Comparison of ENCODE assay signal across 17 cellular contexts in the genomic region with DNA sequence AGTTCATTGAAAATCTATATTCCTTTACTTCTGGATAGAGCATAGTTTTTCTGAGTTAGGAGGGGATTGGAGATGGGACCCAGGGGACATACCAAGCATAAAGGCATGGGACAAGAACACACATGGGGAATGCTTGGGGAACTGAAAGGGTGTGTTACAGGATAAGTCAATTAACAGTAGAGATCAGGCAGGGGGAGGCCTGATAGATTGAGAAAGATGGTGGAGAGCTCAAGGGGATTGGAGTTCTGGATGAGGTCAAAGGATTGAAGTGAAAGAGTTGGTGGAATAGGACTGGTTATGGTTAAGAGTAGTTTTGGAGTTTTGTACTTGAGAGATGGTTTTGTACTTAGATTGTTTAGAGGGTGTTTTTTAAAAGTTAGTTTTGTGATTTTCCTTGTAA. TPM values are rescaled to one million over a fixed set of nuclear protein-coding genes. Genes with fewer than 3 reads are reported as not detected.
A peak's percentile ranks its signal among the peaks of the same experiment; 100 is the strongest.
DNase-seq lines count a peak whose midpoint lies in the region; ATAC-seq, FAIRE-seq and TF ChIP-seq lines count a peak whose summit lies in the region.
"Had no signal": no experiment of that assay in that cellular context is flagged by ENCODE, and none has a peak within 500 bp of the region (broad histone marks: within the 10 kb centered on the region; RNA-seq: fewer than 3 reads in every experiment).

No MANE protein-coding gene starts in this region.

- H3K27ac Mint-ChIP-seq in WTC11 (peak overlapping the region; percentile 6), osteocyte (ENCODE audit: unreplicated experiment) (peak overlapping the region; percentile 1)

- TF ChIP-seq POLR2A in HepG2 (IDR thresholded peaks at IDR 0.05; ENCODE audit: insufficient read depth in 1 of 2, low read depth in 2 of 2, low read length in 2 of 2) (no peak), right lobe of liver (IDR thresholded peaks at IDR 0.05) (no peak)

- peaks cover 99% of the 10 kb centered on the region for H4K20me1 ChIP-seq in HepG2 (ENCODE audit: insufficient read depth, low read length)

- H3K9ac ChIP-seq in HepG2 (ENCODE audit: insufficient read depth, low read depth, low read length) = no peak overlapping the region

- H2AFZ ChIP-seq in HepG2 (ENCODE audit: low read length) = no peak overlapping the region

- no peak overlapping the region for H3K4me3 Mint-ChIP-seq in WTC11
- H3K4me3 Mint-ChIP-seq in osteocyte (ENCODE audit: unreplicated experiment) = no peak overlapping the region
- H3K4me3 Mint-ChIP-seq: CD14-positive monocyte had no signal

- H3K27ac ChIP-seq in HepG2 (ENCODE audit: extremely low read length, insufficient read depth, low read length) (no peak overlapping the region), right lobe of liver (no peak overlapping the region)
- H3K27ac ChIP-seq: SJSA1 had no signal

- H3K36me3 ChIP-seq in HepG2 (replicated peaks in 1 of 2; ENCODE audit: control insufficient read depth in 1 of 2, insufficient read depth in 2 of 2, low read length in 2 of 2) (peaks cover 0 to 3% of the 10 kb centered on the region in 2 experiments; a peak in 3 of 5 replicates), right lobe of liver (no peaks in the 10 kb centered on the region)
- H3K36me3 ChIP-seq: SJSA1 had no signal

- peak overlapping the region; percentile 30; the same call in 1 of the 2 replicates for H3K4me2 ChIP-seq in HepG2 (ENCODE audit: low read depth, low read length)

- CTCF ChIA-PET in HepG2 (lab: Yijun Ruan, JAX; ENCODE audit: low intra/inter-chr PET ratio, low total read pairs) = interaction anchor here (1.6 kb wide), 1 partner anchor 186 kb away, joined by 3 read pairs; no protein-coding TSS in a partner anchor
- CTCF ChIA-PET in WTC11 (lab: Charles Lee) = interaction anchor here (0.9 kb wide), 1 partner anchor 62 kb away, joined by 4 read pairs; no protein-coding TSS in a partner anchor

- no peak for TF ChIP-seq RAD21 in HepG2 (CRISPR knock-in tag; IDR thresholded peaks at IDR 0.05)

- in situ Hi-C loops in HepG2 (cut with HindIII; ENCODE audit: extremely low pct_ligation_motif_present, low pct_unique_long_range_greater_than_20kb) = no loop called here

- peaks cover 99% of the 10 kb centered on the region for H3K79me2 ChIP-seq in HepG2 (ENCODE audit: insufficient read depth, low read length)

- no peaks in the 10 kb centered on the region for H3K27me3 ChIP-seq in HepG2 (ENCODE audit: control insufficient read depth in 1 of 2, insufficient read depth in 2 of 2, low read length in 2 of 2)
- no peaks in the 10 kb centered on the region for H3K27me3 ChIP-seq in right lobe of liver
- H3K27me3 ChIP-seq: SJSA1 had no signal

- H3K4me1 Mint-ChIP-seq in WTC11 (peaks cover 25% of the 10 kb centered on the region), osteocyte (ENCODE audit: unreplicated experiment) (peaks cover 45% of the 10 kb centered on the region)

- no peak overlapping the region for H3K4me3 ChIP-seq in HepG2 (replicated peaks in 1 of 3; ENCODE audit: insufficient read depth in 1 of 3, low read depth in 2 of 3, low read length in 3 of 3)
- H3K4me3 ChIP-seq in right lobe of liver = no peak overlapping the region
- H3K4me3 ChIP-seq: SJSA1 had no signal

- TF ChIP-seq CTCF in HepG2 (CRISPR knock-in tag; IDR thresholded peaks at IDR 0.05) (no peak), right lobe of liver (IDR thresholded peaks at IDR 0.05) (no peak), WTC11 (IDR thresholded peaks at IDR 0.05) (no peak), osteocyte (IDR thresholded peaks at IDR 0.05) (no peak)

- POLR2A ChIA-PET in HepG2 (lab: Yijun Ruan, JAX) = interaction anchor here (1.4 to 2.6 kb wide), 2 partner anchors 14 to 70 kb away, joined by 3 to 7 read pairs; no protein-coding TSS in a partner anchor
- POLR2A ChIA-PET in WTC11 (lab: Charles Lee) = interaction anchor here (0.9 kb wide), 1 partner anchor 16 kb away, joined by 3 read pairs; a partner anchor contains a TSS

- no TSS peak for BruUV-seq in HepG2 (replicated peaks; lab: Mats Ljungman, UMichigan)

- FAIRE-seq in HepG2 (lab: Jason Lieb, UNC) (no peak), RCC 7860 (lab: Jason Lieb, UNC) (no peak)

- H3K9me3 ChIP-seq in HepG2 (ENCODE audit: low read length) = no peaks in the 10 kb centered on the region
- no peaks in the 10 kb centered on the region for H3K9me3 ChIP-seq in right lobe of liver
- H3K9me3 ChIP-seq: SJSA1 had no signal

- intact Hi-C loops in HepG2 (cut with micrococcal nuclease; ENCODE audit: unreplicated experiment) = no loop called here
- intact Hi-C loops in right lobe of liver (cut with DNase I) = no loop called here

- DNase-seq in HepG2 (ENCODE audit: low spot score) = no peak
- no peak for DNase-seq in right lobe of liver
- DNase-seq in WTC11 (ENCODE audit: low spot score) = no peak
- no peak for DNase-seq in osteocyte (ENCODE audit: extremely low spot score, unreplicated experiment)
- DNase-seq in kidney glomerular epithelial cell (lab: John Stamatoyannopoulos, UW) = no peak
- DNase-seq in RCC 7860 (ENCODE audit: low spot score) = no peak
- no peak for DNase-seq in DMS79 (lab: John Stamatoyannopoulos, UW)
- DNase-seq: COR-L47; Kasumi-1; NCI-H1105 treated with DMSO at 0.1 percent for 48 hours; NCI-H187; NCI-H345; NCI-H526 treated with DMSO at 0.1 percent for 48 hours; NK-92 treated with Interleukin-12 subunit alpha and Interleukin-12 subunit beta, amount 100 ng/mL, for 24 hours; OCI-M1 had no signal

- ATAC-seq in HepG2 = no peak
- no peak for ATAC-seq in right lobe of liver
- ATAC-seq in WTC11 = no peak

- H3K4me1 ChIP-seq in HepG2 (ENCODE audit: insufficient read depth, low read length) (peaks cover 80% of the 10 kb centered on the region), right lobe of liver (peaks cover 0 to 8% (median 0%) of the 10 kb centered on the region in 4 donors)

- H3K9me3 Mint-ChIP-seq in WTC11 = peaks cover 8% of the 10 kb centered on the region; the same call in 1 of the 2 replicates
- no peaks in the 10 kb centered on the region for H3K9me3 Mint-ChIP-seq in osteocyte (ENCODE audit: unreplicated experiment)
- H3K9me3 Mint-ChIP-seq: CD14-positive monocyte had no signal

- H3K36me3 Mint-ChIP-seq in WTC11 (peaks cover 10% of the 10 kb centered on the region), osteocyte (ENCODE audit: unreplicated experiment) (no peaks in the 10 kb centered on the region)
- H3K36me3 Mint-ChIP-seq: CD14-positive monocyte had no signal

- TF ChIP-seq EP300 in HepG2 (IDR thresholded peaks at IDR 0.05; ENCODE audit: low read depth in 2 of 2, low read length in 2 of 2) (no peak), HepG2 (CRISPR knock-in tag; IDR thresholded peaks at IDR 0.05; ENCODE audit: borderline replicate concordance) (no peak)

- no peaks in the 10 kb centered on the region for H3K27me3 Mint-ChIP-seq in WTC11 (ENCODE audit: low read depth)
- no peaks in the 10 kb centered on the region for H3K27me3 Mint-ChIP-seq in osteocyte (ENCODE audit: unreplicated experiment)

TF ChIP-seq in HepG2, 621 proteins besides CTCF, POLR2A, EP300 and RAD21 (continues in another document):
- peak; percentile 66; the same call in 1 of the 2 replicates for TF ChIP-seq POLR2AphosphoS2 (IDR thresholded peaks at IDR 0.05; ENCODE audit: low read depth, low read length)
- TF ChIP-seq AGO1 (IDR thresholded peaks at IDR 0.05; ENCODE audit: low read depth, low read length, poor library complexity, severe bottlenecking) = no peak
- TF ChIP-seq CREB1 (IDR thresholded peaks at IDR 0.05) = no peak
- 0 out of 2 replicates have a peak, but pooled peaks have one; percentile 21 for TF ChIP-seq CREB1 (CRISPR knock-in tag; IDR thresholded peaks at IDR 0.05)
- TF ChIP-seq, protein P1, sequence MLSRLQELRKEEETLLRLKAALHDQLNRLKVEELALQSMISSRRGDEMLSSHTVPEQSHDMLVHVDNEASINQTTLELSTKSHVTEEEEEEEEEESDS (CRISPR knock-in tag; IDR thresholded peaks at IDR 0.05; ENCODE audit: borderline replicate concordance) = no peak
- no peak for TF ChIP-seq ZNF672 (CRISPR knock-in tag; IDR thresholded peaks at IDR 0.05)

TF ChIP-seq in WTC11, 78 proteins besides CTCF, POLR2A, EP300 and RAD21 (continues in another document):
- TF ChIP-seq, protein P2, sequence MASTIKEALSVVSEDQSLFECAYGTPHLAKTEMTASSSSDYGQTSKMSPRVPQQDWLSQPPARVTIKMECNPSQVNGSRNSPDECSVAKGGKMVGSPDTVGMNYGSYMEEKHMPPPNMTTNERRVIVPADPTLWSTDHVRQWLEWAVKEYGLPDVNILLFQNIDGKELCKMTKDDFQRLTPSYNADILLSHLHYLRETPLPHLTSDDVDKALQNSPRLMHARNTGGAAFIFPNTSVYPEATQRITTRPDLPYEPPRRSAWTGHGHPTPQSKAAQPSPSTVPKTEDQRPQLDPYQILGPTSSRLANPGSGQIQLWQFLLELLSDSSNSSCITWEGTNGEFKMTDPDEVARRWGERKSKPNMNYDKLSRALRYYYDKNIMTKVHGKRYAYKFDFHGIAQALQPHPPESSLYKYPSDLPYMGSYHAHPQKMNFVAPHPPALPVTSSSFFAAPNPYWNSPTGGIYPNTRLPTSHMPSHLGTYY (CRISPR knock-in tag; IDR thresholded peaks at IDR 0.05) = no peak
- TF ChIP-seq ETV6 (CRISPR knock-in tag; IDR thresholded peaks at IDR 0.05) = no peak

RNA-seq across cellular contexts. Expression of a gene that starts 16.1 kb away (rescaled TPM):
- total RNA-seq in HepG2 (2016; rRNA removed; fragmentation: Illumina TruSeq; extraction: Trizol) (168 and 305 TPM in 2 replicates), right lobe of liver (10 to 100 TPM; 31.1 to 73.0 (median 49.9) TPM), WTC11 (2021) (78.4 to 100 TPM (median 82.2 TPM) in 3 replicates), osteocyte (129 and 131 TPM in 2 replicates)
- total RNA-seq in HepG2 (2016; cell fraction: cytosol; rRNA removed; fragmentation: Illumina TruSeq; extraction: Trizol; ENCODE audit: low read depth) = 76.3 and 94.9 TPM in 2 replicates
- total RNA-seq in HepG2 (2016; cell fraction: insoluble cytoplasmic fraction; rRNA removed; fragmentation: Illumina TruSeq; extraction: Trizol) = 169 and 295 TPM in 2 replicates
- total RNA-seq in HepG2 (2016; cell fraction: membrane; rRNA removed; fragmentation: Illumina TruSeq; extraction: Trizol) = 55.2 and 64.8 TPM in 2 replicates
- total RNA-seq in HepG2 (2016; cell fraction: nucleus; rRNA removed; fragmentation: Illumina TruSeq; extraction: Trizol) = 307 and 341 TPM in 2 replicates
- 365 and 432 TPM in 2 replicates for polyA plus RNA-seq in HepG2 (2011; rRNA removed)
- 235 and 319 TPM in 2 replicates for polyA plus RNA-seq in HepG2 (2011; cell fraction: cytosol; rRNA removed)
- polyA plus RNA-seq in HepG2 (2011; cell fraction: nucleus; rRNA removed) = 101 and 136 TPM in 2 replicates
- polyA plus RNA-seq in HepG2 (2012) = 299 and 342 TPM in 2 replicates
- 9.3 and 12.3 TPM in 2 replicates for polyA plus RNA-seq in HepG2 (2016; cell fraction: cytosol; fragmentation: Illumina TruSeq; extraction: Trizol; ENCODE audit: low read depth)
- 107 and 108 TPM in 2 replicates for polyA plus RNA-seq in HepG2 (2016; cell fraction: insoluble cytoplasmic fraction; fragmentation: Illumina TruSeq; extraction: Trizol; ENCODE audit: low read depth)
- 14.4 and 18.9 TPM in 2 replicates for polyA plus RNA-seq in HepG2 (2016; cell fraction: membrane; fragmentation: Illumina TruSeq; extraction: Trizol; ENCODE audit: low read depth)
- 272 TPM in 2 replicates for polyA plus RNA-seq in HepG2 (2016; cell fraction: nucleus; fragmentation: Illumina TruSeq; extraction: Trizol; ENCODE audit: insufficient read depth, low read depth)
- polyA minus RNA-seq in HepG2 (2011; rRNA and poly(A)+ RNA removed; ENCODE audit: low replicate concordance) = 80.5 and 445 TPM in 2 replicates
- polyA minus RNA-seq in HepG2 (2011; cell fraction: cytosol; rRNA and poly(A)+ RNA removed) = 370 and 593 TPM in 2 replicates
- polyA minus RNA-seq in HepG2 (2011; cell fraction: nucleus; rRNA and poly(A)+ RNA removed) = 667 and 745 TPM in 2 replicates
